Comparison of ENCODE assay signal across 8 cellular contexts in genomic region chr3:10319804-10320203, GRCh38. TPM values are rescaled to one million over a fixed set of nuclear protein-coding genes. Genes with fewer than 3 reads are reported as not detected.
DNase-seq lines count a peak whose midpoint lies in the region; ATAC-seq, FAIRE-seq and TF ChIP-seq lines count a peak whose summit lies in the region.

No MANE protein-coding gene starts in this region.

- CTCF ChIA-PET in activated CD4-positive, alpha-beta T cell treated with anti-CD3 and anti-CD28 coated beads for 36 hours (lab: Charles Lee) = interaction anchor here (0.6 kb wide), 1 partner anchor 14 kb away, joined by 3 read pairs; no protein-coding TSS in a partner anchor

- H3K9me3 Mint-ChIP-seq in activated CD4-positive, alpha-beta T cell treated with anti-CD3 and anti-CD28 coated beads for 36 hours (ENCODE audit: low read depth) = no peaks in the 10 kb centered on the region

- H3K4me3 ChIP-seq in thoracic aorta = peak overlapping the region; percentile 81

- peak overlapping the region; percentile 92 for H3K4me3 Mint-ChIP-seq in activated CD4-positive, alpha-beta T cell treated with anti-CD3 and anti-CD28 coated beads for 36 hours

- H3K27me3 ChIP-seq in thoracic aorta (replicated peaks; ENCODE audit: insufficient read depth) = no peaks in the 10 kb centered on the region

- peaks cover 23% of the 10 kb centered on the region for H3K4me1 Mint-ChIP-seq in activated CD4-positive, alpha-beta T cell treated with anti-CD3 and anti-CD28 coated beads for 36 hours

- intact Hi-C loops in activated CD4-positive, alpha-beta T cell treated with anti-CD3 and anti-CD28 coated beads for 36 hours (cut with DNase I, micrococcal nuclease) = loop anchor here (2.0 to 5.0 kb wide), 2 partner anchors 205 to 1358 kb away; partner anchors contain the start of genes BRK1 (in 1 of the 2) and RAD18 (in 1 of the 2)

- peaks cover 10 to 25% of the 10 kb centered on the region in 2 donors for H3K4me1 ChIP-seq in thoracic aorta (ENCODE audit: control insufficient read depth in 1 of 2, low read depth in 2 of 2)

- no peak for TF ChIP-seq CTCF in thoracic aorta (IDR thresholded peaks at IDR 0.05)
- no peak for TF ChIP-seq CTCF in D721Med (IDR thresholded peaks at IDR 0.05; ENCODE audit: insufficient read depth, missing control alignments)

- H3K27ac Mint-ChIP-seq in activated CD4-positive, alpha-beta T cell treated with anti-CD3 and anti-CD28 coated beads for 36 hours = peak overlapping the region; percentile 91

- no peak overlapping the region for H3K27ac ChIP-seq in thoracic aorta

- FAIRE-seq in D721Med (lab: Jason Lieb, UNC) = no peak

- POLR2A ChIA-PET in activated CD4-positive, alpha-beta T cell treated with anti-CD3 and anti-CD28 coated beads for 36 hours (lab: Charles Lee) = no interaction called here

- no peak for ATAC-seq in activated CD4-positive, alpha-beta T cell treated with anti-CD3 and anti-CD28 coated beads for 36 hours
- ATAC-seq in thoracic aorta (ENCODE audit: insufficient number of reproducible peaks, low FRiP score, low read depth) = no peak

- no peaks in the 10 kb centered on the region for H3K9me3 ChIP-seq in thoracic aorta

- H3K36me3 Mint-ChIP-seq in activated CD4-positive, alpha-beta T cell treated with anti-CD3 and anti-CD28 coated beads for 36 hours (ENCODE audit: low read depth) = peaks cover 18% of the 10 kb centered on the region

- peaks cover 22% of the 10 kb centered on the region for H3K36me3 ChIP-seq in thoracic aorta

- no peak for DNase-seq in activated CD4-positive, alpha-beta T cell treated with anti-CD3 and anti-CD28 coated beads for 36 hours
- no peak for DNase-seq in activated CD4-positive, alpha-beta T cell treated with anti-CD3 and anti-CD28 coated beads, Interleukin-2, amount 50 U/mL, for 48 hours
- peak; percentile 37 for DNase-seq in amniotic epithelial cell (ENCODE audit: low read depth)
- peak; percentile 9 for DNase-seq in kidney tubule cell (ENCODE audit: low spot score)
- no peak for DNase-seq in thoracic aorta (ENCODE audit: low spot score)
- no peak for DNase-seq in erythroblast (lab: John Stamatoyannopoulos, UW)
- no peak for DNase-seq in NCI-H82 treated with DMSO at 0.1 percent for 48 hours (lab: John Stamatoyannopoulos, UW; ENCODE audit: unreplicated experiment)
- DNase-seq in D721Med (ENCODE audit: insufficient read length, low spot score) = no peak

- no peaks in the 10 kb centered on the region for H3K27me3 Mint-ChIP-seq in activated CD4-positive, alpha-beta T cell treated with anti-CD3 and anti-CD28 coated beads for 36 hours

- TF ChIP-seq POLR2A in erythroblast (IDR thresholded peaks at IDR 0.05; ENCODE audit: low read length) = no peak

RNA-seq across cellular contexts. Expression of gene SEC13, which starts 1.1 kb away (rescaled TPM):
- 10 to 100 TPM; 89.9 to 92.0 TPM for total RNA-seq in activated CD4-positive, alpha-beta T cell treated with anti-CD3 and anti-CD28 coated beads for 36 hours
- total RNA-seq in thoracic aorta = 100 to 1,000 TPM; 107 to 123 TPM

RNA-seq across cellular contexts. Expression of gene GHRL, which starts 27.1 kb away (rescaled TPM):
- under 1 TPM; 0.19 to 0.30 TPM for total RNA-seq in activated CD4-positive, alpha-beta T cell treated with anti-CD3 and anti-CD28 coated beads for 36 hours
- 1 to 10 TPM in 1 of 2 donors, under 1 TPM in 1; 0.54 to 3.0 TPM for total RNA-seq in thoracic aorta

Comparison
In these comparisons a context has a peak if more than half of its experiments do, and no peak if none do; other contexts are left out.
1. DNase-seq: peak in amniotic epithelial cell (single experiment) and kidney tubule cell (single experiment); none in activated CD4-positive, alpha-beta T cell treated with anti-CD3 and anti-CD28 coated beads for 36 hours (single experiment), activated CD4-positive, alpha-beta T cell treated with anti-CD3 and anti-CD28 coated beads, Interleukin-2, amount 50 U/mL, for 48 hours (0 of 2), thoracic aorta (single experiment), erythroblast (0 of 2), NCI-H82 treated with DMSO at 0.1 percent for 48 hours (single experiment) and D721Med (single experiment).